ENCODE assay signal across 20 cellular contexts in the genomic region with DNA sequence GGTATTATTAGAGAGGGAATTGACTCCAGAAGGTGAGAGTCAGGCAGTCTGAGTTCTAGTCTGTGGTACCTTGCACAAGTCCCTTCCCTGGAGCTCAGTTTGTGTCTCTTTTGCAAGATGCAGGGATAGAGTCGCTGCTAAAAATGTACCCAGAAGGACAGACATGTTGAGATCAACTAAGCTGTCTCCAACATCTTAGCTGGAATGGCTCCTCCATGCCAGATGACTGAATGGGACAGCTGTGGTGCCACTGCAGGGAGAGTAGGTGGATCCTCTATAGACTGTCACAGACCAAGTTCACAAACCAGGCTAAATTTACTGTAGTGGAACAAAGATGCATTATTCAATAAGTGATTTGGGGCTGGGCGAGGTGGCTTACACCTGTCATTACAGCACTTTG.
"Had no signal": no experiment of that assay in that cellular context is flagged by ENCODE, and none has a peak within 500 bp of the region (broad histone marks: within the 10 kb centered on the region; RNA-seq: fewer than 3 reads in every experiment).

No MANE protein-coding gene starts in this region.

- H3K27ac Mint-ChIP-seq: immature natural killer cell, memory B cell, nephron progenitor cell had no signal

- H3K27me3 Mint-ChIP-seq: dendritic cell treated with granulocyte-macrophage colony-stimulating factor and Interleukin-4, amounts not matched to agents 40 ng/mL and 50 ng/mL, for 4 days; memory B cell; naive B cell had no signal

- ATAC-seq: left lung; lower lobe of right lung; stimulated activated effector memory CD8-positive, alpha-beta T cell treated with anti-CD3 and anti-CD28 coated beads, Interleukin-12 subunit alpha, Interleukin-12 subunit beta, amount 100 ng/mL, for 72 hours; stimulated activated naive CD8-positive, alpha-beta T cell treated with anti-CD3 and anti-CD28 coated beads, Interleukin-15, Interleukin-2, amounts not matched to agents 100 U/mL and 50 U/mL, for 24 hours had no signal

- H3K9me3 Mint-ChIP-seq: dendritic cell treated with granulocyte-macrophage colony-stimulating factor and Interleukin-4, amounts not matched to agents 40 ng/mL and 50 ng/mL, for 4 days; immature natural killer cell; memory B cell; mesothelial cell of epicardium; naive B cell; stimulated activated effector memory CD8-positive, alpha-beta T cell treated with anti-CD3 and anti-CD28 coated beads, Interleukin-12 subunit alpha, Interleukin-12 subunit beta, amount 100 ng/mL, for 72 hours had no signal

- H3K4me3 Mint-ChIP-seq: dendritic cell treated with granulocyte-macrophage colony-stimulating factor and Interleukin-4, amounts not matched to agents 40 ng/mL and 50 ng/mL, for 4 days; immature natural killer cell; memory B cell; mesothelial cell of epicardium; nephron progenitor cell; stimulated activated effector memory CD8-positive, alpha-beta T cell treated with anti-CD3 and anti-CD28 coated beads, Interleukin-12 subunit alpha, Interleukin-12 subunit beta, amount 100 ng/mL, for 72 hours had no signal

- H3K9me3 ChIP-seq: esophagus squamous epithelium, left lung, lower lobe of right lung, neutrophil, right atrium auricular region, tibial artery, upper lobe of left lung had no signal

- H3K36me3 ChIP-seq: neutrophil had no signal

- FAIRE-seq: colon had no signal

- H3K27ac ChIP-seq: left lung, lower lobe of right lung, neutrophil, right atrium auricular region, upper lobe of left lung had no signal

- H3K4me1 Mint-ChIP-seq: immature natural killer cell, memory B cell, naive B cell had no signal

- H3K4me3 ChIP-seq: esophagus squamous epithelium, left lung, lower lobe of right lung, right atrium auricular region, tibial artery, upper lobe of left lung had no signal

- DNase-seq: cerebellar nuclear complex; esophagus squamous epithelium; foreskin fibroblast; immature natural killer cell; lower lobe of right lung; naive B cell; nephron progenitor cell; stimulated activated CD4-positive, alpha-beta T cell treated with anti-CD3 and anti-CD28 coated beads, Interleukin-4, amount 100 ng/mL, for 1 hour; stimulated activated CD8-positive, alpha-beta memory T cell treated with anti-CD3 and anti-CD28 coated beads, Interleukin-4, amount 100 ng/mL, for 48 hours; stimulated activated naive CD8-positive, alpha-beta T cell treated with anti-CD3 and anti-CD28 coated beads, Interleukin-15, Interleukin-2, amounts not matched to agents 100 U/mL and 50 U/mL, for 24 hours; tibial artery; upper lobe of left lung had no signal

- H3K36me3 Mint-ChIP-seq: immature natural killer cell; stimulated activated effector memory CD8-positive, alpha-beta T cell treated with anti-CD3 and anti-CD28 coated beads, Interleukin-12 subunit alpha, Interleukin-12 subunit beta, amount 100 ng/mL, for 72 hours had no signal

- H3K27me3 ChIP-seq: esophagus squamous epithelium, left lung, neutrophil, right atrium auricular region, tibial artery, upper lobe of left lung had no signal
